23 cellular contexts compared by ENCODE assay signal in the genomic region with DNA sequence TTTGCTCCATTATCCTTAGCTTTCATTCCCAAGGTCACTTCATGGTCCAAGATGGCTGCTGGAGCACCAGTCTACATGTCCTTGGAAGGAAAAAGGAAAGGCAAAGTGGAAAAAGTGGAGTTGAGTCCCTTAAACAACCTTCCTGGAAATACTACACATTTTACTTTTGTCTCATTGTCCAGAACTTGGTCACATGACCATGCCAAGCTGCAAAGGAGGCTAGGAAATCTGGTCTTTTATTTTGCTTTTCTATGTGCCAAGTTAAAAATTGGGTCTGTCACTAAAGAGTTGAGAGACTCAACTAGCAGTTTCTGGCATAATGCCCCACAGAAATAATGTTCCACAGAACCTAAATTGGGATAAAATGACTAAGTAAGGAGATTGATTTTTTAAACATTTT.
"Had no signal": no experiment of that assay in that cellular context is flagged by ENCODE, and none has a peak within 500 bp of the region (broad histone marks: within the 10 kb centered on the region; RNA-seq: fewer than 3 reads in every experiment).

No MANE protein-coding gene starts in this region.

- H3K4me3 ChIP-seq: SJSA1, SK-N-MC had no signal

- H3K4me2 ChIP-seq: KMS-11 had no signal

- DNase-seq: Kasumi-1, MM.1S, NCI-H1092 treated with DMSO at 0.1 percent for 48 hours, NCI-H1436, NCI-H187, NCI-H2029, NCI-H2081 treated with DMSO at 0.1 percent for 48 hours, NCI-H2171, NCI-H226, NCI-H446, NCI-H510A, NCI-H524 treated with DMSO at 0.1 percent for 48 hours, NCI-H69, NCI-H774, Right ventricle myocardium superior, RPMI8226, SIG-M5 had no signal

- H3K27ac ChIP-seq: HL-60, KMS-11, SJSA1, SK-N-MC had no signal

- H3K36me3 ChIP-seq: SJSA1 had no signal

- H3K9ac ChIP-seq: KMS-11 had no signal

- H3K9me3 ChIP-seq: SJSA1 had no signal

- FAIRE-seq: HTR-8/SVneo, RCC 7860 had no signal
